In the genomic region with DNA sequence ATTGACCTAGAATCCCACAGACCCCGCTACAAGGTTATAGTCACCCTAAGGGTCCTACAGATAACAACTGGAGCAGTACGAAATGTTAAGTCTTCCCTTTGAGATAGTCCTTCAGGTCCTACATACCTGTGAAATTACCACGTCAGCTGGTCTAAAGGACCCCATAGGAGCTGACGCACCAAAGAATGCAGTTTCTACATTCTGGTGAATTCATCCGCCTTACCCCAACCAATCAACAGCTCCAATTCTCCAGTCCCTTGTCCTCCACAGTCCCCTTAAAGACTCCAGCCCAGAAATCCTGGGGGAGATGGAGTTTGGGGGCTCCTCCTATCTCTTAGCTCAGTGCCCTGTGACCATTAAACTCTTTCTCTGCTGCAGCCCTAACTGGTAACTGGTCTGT, we compare ENCODE assay signal across 31 cellular contexts. TPM values are rescaled to one million over a fixed set of nuclear protein-coding genes. Genes with fewer than 3 reads are reported as not detected.
DNase-seq lines count a peak whose midpoint lies in the region; TF ChIP-seq lines count a peak whose summit lies in the region.
"Had no signal": no experiment of that assay in that cellular context is flagged by ENCODE, and none has a peak within 500 bp of the region (broad histone marks: within the 10 kb centered on the region; RNA-seq: fewer than 3 reads in every experiment).

No MANE protein-coding gene starts in this region.

- H2BK15ac ChIP-seq in mesendoderm (replicated peaks; ENCODE audit: low read depth), result no peak overlapping the region

- in situ Hi-C loops in GM23248 (cut with MboI), result no loop called here

- no peak overlapping the region for H2AK5ac ChIP-seq in mesendoderm (ENCODE audit: low read length)

- peak overlapping the region in 6 of 10 experiments; percentile 2 to 46 (median 26); a peak in 8 of 20 replicates for H3K4me3 ChIP-seq in BLaER1 treated with 17β-estradiol and CSF1 and Interleukin-3, amounts not matched to agents 10 nM and 100 nM
- H3K4me3 ChIP-seq in GM23248, result peak overlapping the region; percentile 44; the same call in 1 of the 2 replicates
- H3K4me3 ChIP-seq in mesendoderm (ENCODE audit: low read length), result no peak overlapping the region
- no peak overlapping the region for H3K4me3 ChIP-seq in foreskin fibroblast (ENCODE audit: low read depth in 1 of 2, low read length in 2 of 2)
- H3K4me3 ChIP-seq: body of pancreas, gastroesophageal sphincter, GM12878, hepatocyte, lower lobe of right lung, SK-N-MC, upper lobe of left lung had no signal

- no peaks in the 10 kb centered on the region for H3F3A ChIP-seq in GM23248 (ENCODE audit: insufficient read depth)

- POLR2A ChIA-PET in RWPE1 (lab: Yijun Ruan, JAX; ENCODE audit: low non-redundant PET), result no interaction called here
- POLR2A ChIA-PET in GM10248 (lab: Yijun Ruan, JAX), result no interaction called here

- no peak overlapping the region for H4K8ac ChIP-seq in mesendoderm (ENCODE audit: low read depth, low read length)

- WGBS in GM23248 (ENCODE audit: low coverage in 1 of 2, low lambda C conversion rate in 2 of 2, missing lambda C conversion rate in 2 of 2), 2 experiments, result 80 to 83% methylated on average over 5 of the region's 5 CpGs
- no CpG with 5 or more reads among the region's 5 CpGs for WGBS in mesendoderm (ENCODE audit: extremely low coverage, insufficient coverage, low lambda C conversion rate)

- H3K9ac ChIP-seq in BLaER1 treated with 17β-estradiol and CSF1 and Interleukin-3, amounts not matched to agents 10 nM and 100 nM, result peak overlapping the region in 7 of 11 experiments; percentile 4 to 54 (median 43); a peak in 11 of 22 replicates
- H3K9ac ChIP-seq in GM23248, result no peak overlapping the region
- H3K9ac ChIP-seq in mesendoderm (ENCODE audit: low read length), result no peak overlapping the region

- H3K23ac ChIP-seq in mesendoderm (ENCODE audit: low read length), result no peak overlapping the region

- H3K18ac ChIP-seq in mesendoderm (ENCODE audit: low read length), result no peak overlapping the region

- H2BK5ac ChIP-seq in mesendoderm (ENCODE audit: low read length), result no peak overlapping the region

- H3K27ac ChIP-seq in BLaER1 treated with 17β-estradiol and CSF1 and Interleukin-3, amounts not matched to agents 10 nM and 100 nM, result peak overlapping the region in 7 of 11 experiments; percentile 27 to 65 (median 47); a peak in 11 of 22 replicates
- no peak overlapping the region for H3K27ac ChIP-seq in GM23248
- peak overlapping the region; percentile 89 for H3K27ac ChIP-seq in RWPE1
- no peak overlapping the region for H3K27ac ChIP-seq in mesendoderm (ENCODE audit: low read depth, low read length)
- H3K27ac ChIP-seq: body of pancreas, gastroesophageal sphincter, hepatocyte, lower lobe of right lung, upper lobe of left lung had no signal

- H3K4me1 ChIP-seq in BLaER1 treated with 17β-estradiol and CSF1 and Interleukin-3, amounts not matched to agents 10 nM and 100 nM, result peaks cover 25 to 29% (median 28%) of the 10 kb centered on the region in 10 experiments
- H3K4me1 ChIP-seq in GM23248 (ENCODE audit: insufficient read depth) (no peaks in the 10 kb centered on the region), mesendoderm (ENCODE audit: control insufficient read depth, low read depth, low read length) (no peaks in the 10 kb centered on the region)
- H3K4me1 ChIP-seq: body of pancreas, gastroesophageal sphincter, lower lobe of right lung, upper lobe of left lung had no signal

- no peaks in the 10 kb centered on the region; a peak in 1 of 22 replicates for H4K20me1 ChIP-seq in BLaER1 treated with 17β-estradiol and CSF1 and Interleukin-3, amounts not matched to agents 10 nM and 100 nM
- no peaks in the 10 kb centered on the region for H4K20me1 ChIP-seq in GM23248 (ENCODE audit: insufficient read depth)

- CTCF ChIA-PET in RWPE1 (lab: Yijun Ruan, JAX), result interaction anchor here (3.7 kb wide), 1 partner anchor 155 kb away, joined by 13 read pairs; no protein-coding TSS in a partner anchor
- CTCF ChIA-PET in GM10248 (lab: Yijun Ruan, JAX), result no interaction called here

- H3K9me2 ChIP-seq in GM23248 (ENCODE audit: insufficient read depth), result no peaks in the 10 kb centered on the region

- peaks cover 0 to 5% (median 0%) of the 10 kb centered on the region in 11 experiments; a peak in 1 of 22 replicates for H3K27me3 ChIP-seq in BLaER1 treated with 17β-estradiol and CSF1 and Interleukin-3, amounts not matched to agents 10 nM and 100 nM
- H3K27me3 ChIP-seq in GM23248 (replicated peaks; ENCODE audit: insufficient read depth) (peaks cover 10% of the 10 kb centered on the region; the same call in 1 of the 2 replicates), mesendoderm (ENCODE audit: insufficient read depth, low read length, poor library complexity) (no peaks in the 10 kb centered on the region)
- H3K27me3 ChIP-seq: body of pancreas, upper lobe of left lung had no signal

- H3K79me1 ChIP-seq in mesendoderm (ENCODE audit: low read length), result no peaks in the 10 kb centered on the region

- no peaks in the 10 kb centered on the region for H3K36me3 ChIP-seq in BLaER1 treated with 17β-estradiol and CSF1 and Interleukin-3, amounts not matched to agents 10 nM and 100 nM
- H3K36me3 ChIP-seq in GM23248 (ENCODE audit: low read depth), result no peaks in the 10 kb centered on the region
- no peaks in the 10 kb centered on the region for H3K36me3 ChIP-seq in mesendoderm (ENCODE audit: control insufficient read depth, insufficient read depth, low read length)
- H3K36me3 ChIP-seq: gastroesophageal sphincter, lower lobe of right lung, upper lobe of left lung had no signal

- no peak overlapping the region for H2BK120ac ChIP-seq in mesendoderm (ENCODE audit: low read depth, low read length)

- peaks cover 0 to 13% (median 5%) of the 10 kb centered on the region in 11 experiments; a peak in 4 of 22 replicates for H3K9me3 ChIP-seq in BLaER1 treated with 17β-estradiol and CSF1 and Interleukin-3, amounts not matched to agents 10 nM and 100 nM (replicated peaks in 1 of 11)
- H3K9me3 ChIP-seq in GM23248 (ENCODE audit: low read depth), result no peaks in the 10 kb centered on the region
- H3K9me3 ChIP-seq: body of pancreas, gastroesophageal sphincter, lower lobe of right lung, upper lobe of left lung had no signal

- no peak overlapping the region for H4K5ac ChIP-seq in mesendoderm (ENCODE audit: low read length)

- 0 out of 2 replicates have a peak overlapping the region, but pooled peaks have one; percentile 34 for H2AFZ ChIP-seq in GM23248
- H2AFZ ChIP-seq: hepatocyte had no signal

- DNase-seq in GM23248 (no peak), RWPE1 (ENCODE audit: low spot score) (no peak), mesendoderm (peak; percentile 56), GM10248 (ENCODE audit: extremely low spot score) (no peak), foreskin fibroblast (no peak), GDM1 (lab: John Stamatoyannopoulos, UW) (no peak)
- DNase-seq: activated CD4-positive, alpha-beta T cell treated with anti-CD3 and anti-CD28 coated beads, Interleukin-2, amount 50 U/mL, for 4 hours; activated CD8-positive, alpha-beta memory T cell treated with anti-CD3 and anti-CD28 coated beads, Interleukin-2, amount 10 ng/mL, durations not matched to agents 7 days and 5 days; activated gamma-delta T cell treated with Interleukin-2 at 50 U/mL for 16 hours; activated T-cell treated with anti-CD3 and anti-CD28 coated beads, Interleukin-2, amount 50 U/mL, for 48 hours; body of pancreas; cerebellar nuclear complex; lower lobe of right lung; NCI-H1105; NCI-H187; NCI-H2171 treated with DMSO at 0.1 percent for 48 hours; NCI-H510A; stimulated activated naive B cell treated with anti-CD40 and anti-IgM and Interleukin-4, amounts not matched to agents 10 μg/mL and 1 μg/mL and 100 μg/mL, for 72 hours had no signal

- no peak overlapping the region for H3K4ac ChIP-seq in mesendoderm (ENCODE audit: low read depth, low read length)

- no peak overlapping the region for H3K56ac ChIP-seq in mesendoderm (ENCODE audit: low read length)

- H3K79me2 ChIP-seq in GM23248 (ENCODE audit: insufficient read depth) (no peaks in the 10 kb centered on the region), mesendoderm (ENCODE audit: control insufficient read depth, insufficient read depth, low read length) (no peaks in the 10 kb centered on the region)
- H3K79me2 ChIP-seq: hepatocyte had no signal

- peak overlapping the region; percentile 73 to 91 (median 80) for H3K4me2 ChIP-seq in BLaER1 treated with 17β-estradiol and CSF1 and Interleukin-3, amounts not matched to agents 10 nM and 100 nM
- H3K4me2 ChIP-seq in GM23248 (ENCODE audit: unreplicated experiment) (peak overlapping the region; percentile 55), mesendoderm (ENCODE audit: low read length) (no peak overlapping the region)
- H3K4me2 ChIP-seq: hepatocyte had no signal

- TF ChIP-seq CTCF in RWPE1 (conservative IDR thresholded peaks at IDR 0.05; ENCODE audit: low read depth), result no peak
- no peak for TF ChIP-seq CTCF in GM10248 (IDR thresholded peaks at IDR 0.05; ENCODE audit: control extremely low read depth, extremely low read depth, low read depth, missing control alignments)
- TF ChIP-seq CTCF in foreskin fibroblast (IDR thresholded peaks at IDR 0.05; ENCODE audit: low read depth, low read length), result no peak

RNA-seq across cellular contexts. Expression of a gene that starts 36.2 kb away (rescaled TPM):
- not detected in 2 replicates for total RNA-seq in GM23248 (2014; rRNA removed; shearing (Covaris generic))
- not detected in 2 replicates for polyA plus RNA-seq in GM23248 (2016; fragmentation: Nextera tagmentation; extraction: Ambion mirVana)
- polyA plus RNA-seq in mesendoderm (2013, experiment 1 of 2), result 0.27 TPM
- polyA plus RNA-seq in mesendoderm (2013, experiment 2 of 2), result 0.29 TPM
- total RNA-seq: activated CD8-positive, alpha-beta memory T cell treated with anti-CD3 and anti-CD28 coated beads, Interleukin-2, amount 10 ng/mL, durations not matched to agents 7 days and 5 days; dermis blood vessel endothelial cell; GM12878; hepatocyte; mononuclear cell; osteocyte; skeletal muscle tissue; T-helper 1 cell treated with Interleukin-12 subunit alpha and Interleukin-12 subunit beta and Interleukin-4 antibody, amounts not matched to agents 30 ng/mL and 1 ng/mL, for 36 hours had no signal
- polyA plus RNA-seq: CD14-positive monocyte, GM12878, hepatocyte, IgD-negative memory B cell had no signal

Comparison
In these comparisons a context has a peak if more than half of its experiments do, and no peak if none do; other contexts are left out.
1. H3K27ac ChIP-seq: peak in BLaER1 treated with 17β-estradiol and CSF1 and Interleukin-3, amounts not matched to agents 10 nM and 100 nM (7 of 11) and RWPE1 (single experiment); none in GM23248 (single experiment) and mesendoderm (single experiment).
2. H3K4me3 ChIP-seq: peak in BLaER1 treated with 17β-estradiol and CSF1 and Interleukin-3, amounts not matched to agents 10 nM and 100 nM (6 of 10) and GM23248 (single experiment); none in mesendoderm (single experiment) and foreskin fibroblast (0 of 2).
3. H3K9ac ChIP-seq: peak in BLaER1 treated with 17β-estradiol and CSF1 and Interleukin-3, amounts not matched to agents 10 nM and 100 nM (7 of 11); none in GM23248 (single experiment) and mesendoderm (single experiment).